Comparison of ENCODE assay signal across 10 cellular contexts in the genomic region with DNA sequence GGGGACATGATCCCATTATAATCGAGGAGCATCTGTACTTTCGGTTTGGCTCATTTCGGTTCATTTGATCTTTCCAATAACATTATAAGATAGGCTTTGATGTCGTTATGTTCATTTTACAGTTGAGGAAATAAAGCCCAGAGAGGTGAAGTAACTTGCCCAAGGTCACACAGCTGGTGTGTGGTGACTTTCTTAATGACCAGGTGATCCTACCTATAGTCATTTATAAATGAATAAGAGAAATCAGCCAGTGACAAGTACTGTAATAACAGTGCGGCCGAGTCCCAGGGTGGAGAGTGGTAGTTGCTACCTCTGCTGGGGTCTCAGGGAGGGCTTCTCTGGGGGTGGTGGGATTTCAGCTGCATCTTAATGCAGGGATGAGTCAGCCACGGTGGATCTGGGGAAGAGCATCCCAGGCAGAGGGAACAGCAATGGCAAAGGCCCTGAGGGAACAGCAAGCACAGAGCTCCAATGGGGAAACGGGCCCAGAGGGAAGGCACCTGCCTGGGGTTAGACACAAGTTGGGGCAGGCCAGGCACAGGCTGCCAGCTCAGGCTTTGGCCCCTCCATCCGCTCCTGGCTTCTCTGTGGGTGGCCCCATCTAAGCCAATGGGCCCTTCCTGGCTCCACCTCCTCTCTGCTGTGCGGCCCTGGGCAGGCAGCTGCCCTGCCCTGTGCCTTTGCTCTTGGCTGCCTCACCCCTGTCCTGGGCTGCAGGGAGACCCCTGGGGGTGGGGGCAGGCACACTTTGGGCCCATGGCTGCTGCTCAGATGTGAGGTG. TPM values are rescaled to one million over a fixed set of nuclear protein-coding genes. Genes with fewer than 3 reads are reported as not detected.
DNase-seq lines count a peak whose midpoint lies in the region; ATAC-seq and TF ChIP-seq lines count a peak whose summit lies in the region.
"Had no signal": no experiment of that assay in that cellular context is flagged by ENCODE, and none has a peak within 500 bp of the region (broad histone marks: within the 10 kb centered on the region; RNA-seq: fewer than 3 reads in every experiment).

No MANE protein-coding gene starts in this region.

- peak overlapping the region; percentile 9 to 61 for H3K18ac ChIP-seq in mesenchymal stem cell (ENCODE audit: low read depth in 1 of 2, low read length in 2 of 2)

- peak overlapping the region; percentile 43 for H4K8ac ChIP-seq in mesenchymal stem cell (ENCODE audit: low read length)

- H3K27me3 ChIP-seq in mesenchymal stem cell (ENCODE audit: control insufficient read depth in 1 of 2, insufficient read depth in 1 of 2, low read length in 2 of 2) = peaks cover 0 to 23% of the 10 kb centered on the region in 2 experiments

- no peaks in the 10 kb centered on the region for H3K9me3 ChIP-seq in mesenchymal stem cell (ENCODE audit: control insufficient read depth, low read length)

- H2AFZ ChIP-seq in mesenchymal stem cell (ENCODE audit: low read depth, low read length) = no peak overlapping the region

- ATAC-seq in Right ventricle myocardium superior (ENCODE audit: poor library complexity) (peak; percentile 24), Right ventricle myocardium inferior (no peak), GM18498 (IDR thresholded peaks at IDR 0.05; ENCODE audit: unreplicated experiment) (no peak)
- ATAC-seq: activated naive CD4-positive, alpha-beta T cell treated with anti-CD3 and anti-CD28 coated beads, Interleukin-2, amount 50 U/mL, for 72 hours had no signal

- no peak overlapping the region for H3K27ac ChIP-seq in mesenchymal stem cell (ENCODE audit: low read length, poor library complexity, severe bottlenecking)

- H3K9me3 Mint-ChIP-seq in chondrocyte (ENCODE audit: low read depth) = no peaks in the 10 kb centered on the region

- H3K27ac Mint-ChIP-seq in chondrocyte (ENCODE audit: unreplicated experiment) = peak overlapping the region; percentile 65
- H3K27ac Mint-ChIP-seq: activated naive CD4-positive, alpha-beta T cell treated with anti-CD3 and anti-CD28 coated beads, Interleukin-2, amount 50 U/mL, for 72 hours had no signal

- H3K4me2 ChIP-seq in mesenchymal stem cell (ENCODE audit: low read length, poor library complexity, severe bottlenecking) = no peak overlapping the region

- WGBS in mesenchymal stem cell = 80% methylated on average over 10 of the region's 10 CpGs

- H3K4me1 Mint-ChIP-seq in chondrocyte (ENCODE audit: low read depth) = peaks cover 90% of the 10 kb centered on the region

- peak overlapping the region; percentile 31 for H4K91ac ChIP-seq in mesenchymal stem cell (ENCODE audit: low read length)

- DNase-seq in Right ventricle myocardium superior (peak; percentile 48), Right ventricle myocardium inferior (ENCODE audit: missing footprints) (no peak), chondrocyte (ENCODE audit: low spot score) (peak; percentile 68), mesenchymal stem cell (no peak), ureter (ENCODE audit: low spot score) (peak; percentile 62), OCI-M2 (lab: John Stamatoyannopoulos, UW; ENCODE audit: unreplicated experiment) (no peak), nucleus accumbens (lab: John Stamatoyannopoulos, UW) (no peak)
- DNase-seq: NCI-H2081 treated with DMSO at 0.1 percent for 48 hours had no signal

- H2BK5ac ChIP-seq in mesenchymal stem cell (ENCODE audit: low read depth, low read length, poor library complexity, severe bottlenecking) = no peak overlapping the region

- H3K27me3 Mint-ChIP-seq in chondrocyte (ENCODE audit: low read depth) = no peaks in the 10 kb centered on the region

- no peak overlapping the region for H2AK5ac ChIP-seq in mesenchymal stem cell (ENCODE audit: low read length, severe bottlenecking)

- peaks cover 0 to 8% of the 10 kb centered on the region in 2 experiments for H3K36me3 ChIP-seq in mesenchymal stem cell (ENCODE audit: control insufficient read depth in 1 of 2, insufficient read depth in 2 of 2, low read depth in 1 of 2, low read length in 2 of 2)

- peak overlapping the region; percentile 81 for H3K9ac ChIP-seq in mesenchymal stem cell (ENCODE audit: low read length)

- intact Hi-C loops in Right ventricle myocardium superior (cut with DNase I) = no loop called here
- intact Hi-C loops in Right ventricle myocardium inferior (cut with DNase I) = loop anchor here (5.0 kb wide), 1 partner anchor 45 kb away; no protein-coding TSS in a partner anchor

- peaks cover 37% of the 10 kb centered on the region for H3K4me1 ChIP-seq in mesenchymal stem cell (ENCODE audit: control insufficient read depth, insufficient read depth, low read depth, low read length)

- H3K36me3 Mint-ChIP-seq in chondrocyte (ENCODE audit: low read depth) = no peaks in the 10 kb centered on the region

- H3K14ac ChIP-seq in mesenchymal stem cell (ENCODE audit: low read length in 2 of 2) = peak overlapping the region in 1 of 2 experiments; percentile 7

- H2BK15ac ChIP-seq in mesenchymal stem cell (ENCODE audit: low read depth, poor library complexity, severe bottlenecking) = no peak overlapping the region

- peak overlapping the region; percentile 60 for H3K4me3 Mint-ChIP-seq in chondrocyte (ENCODE audit: unreplicated experiment)

- H3K4ac ChIP-seq in mesenchymal stem cell (ENCODE audit: low read depth in 1 of 2, low read length in 2 of 2) = peak overlapping the region; percentile 48 to 53

- H3K79me1 ChIP-seq in mesenchymal stem cell (replicated peaks; ENCODE audit: low read length, poor library complexity, severe bottlenecking) = no peaks in the 10 kb centered on the region

- peak overlapping the region; percentile 55 to 70 for H2BK12ac ChIP-seq in mesenchymal stem cell (ENCODE audit: low read length in 2 of 2)

- peak overlapping the region in 1 of 2 experiments; percentile 62 for H3K23ac ChIP-seq in mesenchymal stem cell (ENCODE audit: low read length in 2 of 2)

- H3K4me3 ChIP-seq in mesenchymal stem cell (ENCODE audit: insufficient read depth in 1 of 2, low read depth in 1 of 2, low read length in 2 of 2) = peak overlapping the region in 1 of 2 experiments; percentile 68

- no peak overlapping the region for H2BK120ac ChIP-seq in mesenchymal stem cell (ENCODE audit: low read depth, low read length)

- no peak for TF ChIP-seq CTCF in chondrocyte (IDR thresholded peaks at IDR 0.05)

RNA-seq across cellular contexts. Expression of a gene that starts 1.1 kb away (rescaled TPM):
- 69.7 TPM for total RNA-seq in Right ventricle myocardium superior
- 81.1 TPM for total RNA-seq in Right ventricle myocardium inferior
- 284 to 413 TPM (median 394 TPM) in 3 replicates for total RNA-seq in chondrocyte
- polyA plus RNA-seq in mesenchymal stem cell (2013, experiment 1 of 2) = 39.0 TPM
- polyA plus RNA-seq in mesenchymal stem cell (2013, experiment 2 of 2) = 37.8 TPM
- total RNA-seq in ureter = 42.7 TPM
- total RNA-seq: activated naive CD4-positive, alpha-beta T cell treated with anti-CD3 and anti-CD28 coated beads, Interleukin-2, amount 50 U/mL, for 72 hours had no signal

Comparison
In these comparisons a context has a peak if more than half of its experiments do, and no peak if none do; other contexts are left out.
1. DNase-seq: peak in Right ventricle myocardium superior (single experiment), chondrocyte (single experiment) and ureter (single experiment); none in Right ventricle myocardium inferior (single experiment), mesenchymal stem cell (single experiment), OCI-M2 (single experiment) and nucleus accumbens (0 of 56).